Comparison of ENCODE assay signal across 9 cellular contexts in genomic region chr20:32893878-32894483, GRCh38. TPM values are rescaled to one million over a fixed set of nuclear protein-coding genes. Genes with fewer than 3 reads are reported as not detected.
DNase-seq lines count a peak whose midpoint lies in the region; ATAC-seq and TF ChIP-seq lines count a peak whose summit lies in the region.
"Had no signal": no experiment of that assay in that cellular context is flagged by ENCODE, and none has a peak within 500 bp of the region (broad histone marks: within the 10 kb centered on the region; RNA-seq: fewer than 3 reads in every experiment).

No MANE protein-coding gene starts in this region.

- no peaks in the 10 kb centered on the region for H3K4me1 ChIP-seq in DOHH2 (ENCODE audit: control insufficient read depth, low read length)
- H3K4me1 ChIP-seq in OCI-LY3 (ENCODE audit: low read length), result no peaks in the 10 kb centered on the region

- ATAC-seq in HG03097 (IDR thresholded peaks at IDR 0.05; ENCODE audit: low FRiP score, unreplicated experiment) (no peak), GM19467 (IDR thresholded peaks at IDR 0.05; ENCODE audit: unreplicated experiment) (no peak)

- H3K36me3 ChIP-seq in DOHH2 (ENCODE audit: control insufficient read depth, low read length) (no peaks in the 10 kb centered on the region), OCI-LY3 (replicated peaks; ENCODE audit: low read depth, low read length) (no peaks in the 10 kb centered on the region)

- DNase-seq in 8988T (peak; percentile 76), fibroblast of villous mesenchyme (ENCODE audit: low read depth) (peak; percentile 20), amygdala (lab: John Stamatoyannopoulos, UW) (no peak)
- DNase-seq in activated effector memory CD4-positive, alpha-beta T cell treated with Interleukin-2 at 50 U/mL for 16 hours, result no peak

- no peaks in the 10 kb centered on the region for H3K9me3 ChIP-seq in DOHH2 (ENCODE audit: control insufficient read depth, insufficient read depth, low read length)
- H3K9me3 ChIP-seq in OCI-LY3 (ENCODE audit: insufficient read depth, low read length), result no peaks in the 10 kb centered on the region

- H4K20me1 ChIP-seq in DOHH2 (ENCODE audit: control insufficient read depth, insufficient read depth, low read depth, low read length), result no peaks in the 10 kb centered on the region
- no peaks in the 10 kb centered on the region for H4K20me1 ChIP-seq in OCI-LY3 (ENCODE audit: insufficient read depth, low read length)

- no peak overlapping the region for H3K9ac ChIP-seq in OCI-LY3 (ENCODE audit: low read length)

- H3K27me3 ChIP-seq in DOHH2 (ENCODE audit: control insufficient read depth, low read length), result no peaks in the 10 kb centered on the region
- H3K27me3 ChIP-seq in OCI-LY3 (ENCODE audit: low read depth, low read length), result no peaks in the 10 kb centered on the region

- H3K4me3 ChIP-seq in DOHH2 (ENCODE audit: low read length) (no peak overlapping the region), OCI-LY3 (ENCODE audit: low read length) (no peak overlapping the region), fibroblast of villous mesenchyme (ENCODE audit: low read depth, low read length) (no peak overlapping the region)

- H3K4me2 ChIP-seq in DOHH2 (ENCODE audit: low read length) (no peak overlapping the region), OCI-LY3 (ENCODE audit: low read length) (no peak overlapping the region)

- H2AFZ ChIP-seq in OCI-LY3 (ENCODE audit: low read depth, low read length), result no peak overlapping the region

- TF ChIP-seq CTCF in DOHH2 (IDR thresholded peaks at IDR 0.05; ENCODE audit: low read depth, low read length, poor library complexity, severe bottlenecking), result peak; percentile 66
- TF ChIP-seq CTCF in OCI-LY3 (IDR thresholded peaks at IDR 0.05; ENCODE audit: low read depth, low read length), result peak; percentile 53
- TF ChIP-seq CTCF in fibroblast of villous mesenchyme (IDR thresholded peaks at IDR 0.05; ENCODE audit: insufficient read depth, low read depth, low read length), result peak; percentile 51

- H3K27ac ChIP-seq in DOHH2 (ENCODE audit: low read depth, low read length) (no peak overlapping the region), OCI-LY3 (ENCODE audit: low read length) (no peak overlapping the region)

- H3K9me2 ChIP-seq in DOHH2 (replicated peaks; ENCODE audit: control insufficient read depth, low read length), result no peaks in the 10 kb centered on the region

- H3K79me2 ChIP-seq in DOHH2 (ENCODE audit: control insufficient read depth, low read length) (no peaks in the 10 kb centered on the region), OCI-LY3 (ENCODE audit: low read length) (no peaks in the 10 kb centered on the region)

- H3F3A ChIP-seq in DOHH2 (ENCODE audit: control insufficient read depth, insufficient read depth), result no peaks in the 10 kb centered on the region

RNA-seq across cellular contexts. Expression of gene EFCAB8, which starts 35.3 kb away (rescaled TPM):
- total RNA-seq in fibroblast of villous mesenchyme, result 0.32 and 1.3 TPM in 2 replicates
- total RNA-seq: glomerular endothelial cell had no signal

Comparison
In these comparisons a context has a peak if more than half of its experiments do, and no peak if none do; other contexts are left out.
1. DNase-seq: peak in 8988T (single experiment) and fibroblast of villous mesenchyme (single experiment); none in activated effector memory CD4-positive, alpha-beta T cell treated with Interleukin-2 at 50 U/mL for 16 hours (single experiment) and amygdala (0 of 56).
2. Peak in every context shown above with its lines, with median percentiles within 50 percentile points of each other: CTCF ChIP-seq.